In genomic region chr11:62671272-62671603, GRCh38 we compare ENCODE assay signal across 6 cellular contexts. TPM values are rescaled to one million over a fixed set of nuclear protein-coding genes. Genes with fewer than 3 reads are reported as not detected.
DNase-seq lines count a peak whose midpoint lies in the region; ATAC-seq and TF ChIP-seq lines count a peak whose summit lies in the region.

No MANE protein-coding gene starts in this region.

- peak; percentile 35 for DNase-seq in AG08395 (ENCODE audit: low spot score)
- no peak for DNase-seq in body of pancreas
- DNase-seq in nephron progenitor cell: no peak
- DNase-seq in effector CD4-positive, alpha-beta T cell: no peak

- H3K9me3 ChIP-seq in body of pancreas: no peaks in the 10 kb centered on the region

- H3K4me3 ChIP-seq in body of pancreas: peak overlapping the region; percentile 57 to 80

- H3K27ac Mint-ChIP-seq in nephron progenitor cell: peak overlapping the region; percentile 98

- no peak for TF ChIP-seq POLR2A in body of pancreas (IDR thresholded peaks at IDR 0.05)

- H3K27me3 Mint-ChIP-seq in nephron progenitor cell (ENCODE audit: low read depth, poor library complexity): no peaks in the 10 kb centered on the region

- 0 to 2% methylated on average over 13 to 17 of the region's 17 CpGs for WGBS in body of pancreas, 2 donors

- intact Hi-C loops in body of pancreas (cut with DNase I): no loop called here

- H3K36me3 Mint-ChIP-seq in nephron progenitor cell (ENCODE audit: low read depth): peaks cover 23% of the 10 kb centered on the region

- peak overlapping the region; percentile 99 for H3K4me3 Mint-ChIP-seq in nephron progenitor cell

- peaks cover 49% of the 10 kb centered on the region for H3K4me1 Mint-ChIP-seq in nephron progenitor cell

- TF ChIP-seq CTCF in body of pancreas (IDR thresholded peaks at IDR 0.05) (no peak), nephron progenitor cell (IDR thresholded peaks at IDR 0.05) (no peak)

- H3K9me3 Mint-ChIP-seq in nephron progenitor cell: no peaks in the 10 kb centered on the region

- peaks cover 0 to 3% of the 10 kb centered on the region in 2 donors for H3K36me3 ChIP-seq in body of pancreas (replicated peaks in 1 of 2; ENCODE audit: insufficient read depth in 1 of 2, low read depth in 2 of 2)

- peaks cover 64% of the 10 kb centered on the region for H3K4me1 ChIP-seq in body of pancreas

- ATAC-seq in HG03108 (IDR thresholded peaks at IDR 0.05; ENCODE audit: unreplicated experiment): peak; percentile 5
- ATAC-seq in body of pancreas: peak; percentile 27
- ATAC-seq in GM18861 (IDR thresholded peaks at IDR 0.05; ENCODE audit: unreplicated experiment): no peak

- H3K27ac ChIP-seq in body of pancreas: peak overlapping the region; percentile 76 to 96 (median 90)

- no peaks in the 10 kb centered on the region for H3K27me3 ChIP-seq in body of pancreas

RNA-seq across cellular contexts. Expression of gene UQCC3, which starts 0.2 kb away (rescaled TPM):
- 10 to 100 TPM; 10.4 to 12.9 TPM for total RNA-seq in body of pancreas

RNA-seq across cellular contexts. Expression of gene LBHD1, which starts 0.8 kb away (rescaled TPM):
- total RNA-seq in body of pancreas: 1 to 10 TPM; 4.9 to 5.6 TPM

RNA-seq across cellular contexts. Expression of gene CSKMT, which starts 6.1 kb away (rescaled TPM):
- total RNA-seq in body of pancreas: 100 to 1,000 TPM in 1 of 2 donors, 1 to 10 TPM in 1; 5.4 to 110 TPM

RNA-seq across cellular contexts. Expression of gene C11orf98, which starts 6.2 kb away (rescaled TPM):
- 10 to 100 TPM; 18.2 to 24.4 TPM for total RNA-seq in body of pancreas

RNA-seq across cellular contexts. Expression of gene UBXN1, which starts 7.6 kb away (rescaled TPM):
- 100 to 1,000 TPM; 129 to 204 TPM for total RNA-seq in body of pancreas
